In the genomic region with DNA sequence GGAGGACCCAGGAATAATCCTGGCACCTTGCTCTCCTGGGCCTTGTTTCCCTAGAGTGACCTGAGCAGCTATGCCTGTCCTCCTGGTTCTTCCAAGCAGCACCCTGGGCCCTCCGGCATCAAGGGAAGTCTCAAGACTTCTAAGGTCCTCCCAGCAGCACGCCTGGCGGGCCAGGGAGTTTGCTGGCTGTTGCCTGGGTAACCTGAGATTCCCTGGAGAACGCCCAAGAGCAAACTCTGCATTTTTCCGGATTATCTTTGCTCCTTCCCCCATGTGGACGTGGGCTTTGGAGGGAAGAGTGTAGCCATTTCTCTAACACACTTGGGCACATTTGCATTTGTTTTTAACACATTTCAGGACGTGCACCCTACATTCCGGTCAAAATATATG, we compare ENCODE assay signal across 10 cellular contexts.
DNase-seq lines count a peak whose midpoint lies in the region; TF ChIP-seq lines count a peak whose summit lies in the region.
"Had no signal": no experiment of that assay in that cellular context is flagged by ENCODE, and none has a peak within 500 bp of the region (broad histone marks: within the 10 kb centered on the region; RNA-seq: fewer than 3 reads in every experiment).

No MANE protein-coding gene starts in this region.

- H3K4me3 ChIP-seq in BLaER1, result no peak overlapping the region
- H3K4me3 ChIP-seq in fibroblast of villous mesenchyme (ENCODE audit: low read depth, low read length), result peak overlapping the region; percentile 12
- no peak overlapping the region for H3K4me3 ChIP-seq in osteoblast (ENCODE audit: insufficient read depth, low read length)
- H3K4me3 ChIP-seq in MM.1S (ENCODE audit: low read length), result no peak overlapping the region

- peak overlapping the region in 1 of 6 donors; percentile 39 for H3K27ac Mint-ChIP-seq in immature natural killer cell
- H3K27ac Mint-ChIP-seq: IgD-negative memory B cell had no signal

- H3F3A ChIP-seq in MM.1S (ENCODE audit: insufficient read depth, low read length), result no peaks in the 10 kb centered on the region

- peaks cover 12 to 21% of the 10 kb centered on the region in 2 donors for H3K4me1 Mint-ChIP-seq in immature natural killer cell

- no peaks in the 10 kb centered on the region for H3K9me2 ChIP-seq in MM.1S (replicated peaks; ENCODE audit: insufficient read depth, low read length)

- H3K4me3 Mint-ChIP-seq in immature natural killer cell, result no peak overlapping the region
- H3K4me3 Mint-ChIP-seq: IgD-negative memory B cell had no signal

- H2AFZ ChIP-seq in osteoblast (ENCODE audit: low read length), result no peak overlapping the region
- H2AFZ ChIP-seq in MM.1S (ENCODE audit: low read length), result no peak overlapping the region

- H3K36me3 ChIP-seq in BLaER1, result peaks cover 58% of the 10 kb centered on the region
- no peaks in the 10 kb centered on the region for H3K36me3 ChIP-seq in osteoblast (ENCODE audit: insufficient read depth, low read length)
- no peaks in the 10 kb centered on the region for H3K36me3 ChIP-seq in MM.1S (replicated peaks; ENCODE audit: insufficient read depth, low read length)

- H3K9me3 Mint-ChIP-seq in immature natural killer cell, result no peaks in the 10 kb centered on the region
- H3K9me3 Mint-ChIP-seq: activated T-helper 17 cell treated with anti-CD3 and anti-CD28 coated beads, Interleukin-2, amount 50 U/mL, for 72 hours; IgD-negative memory B cell had no signal

- H3K9ac ChIP-seq in BLaER1, result no peak overlapping the region
- H3K9ac ChIP-seq in MM.1S (ENCODE audit: low read length), result no peak overlapping the region

- H3K4me1 ChIP-seq in BLaER1, result peaks cover 54% of the 10 kb centered on the region
- peaks cover 12% of the 10 kb centered on the region for H3K4me1 ChIP-seq in osteoblast (ENCODE audit: insufficient read depth, low read length)
- no peaks in the 10 kb centered on the region for H3K4me1 ChIP-seq in MM.1S (ENCODE audit: low read length)

- no peaks in the 10 kb centered on the region for H3K9me3 ChIP-seq in BLaER1
- no peaks in the 10 kb centered on the region for H3K9me3 ChIP-seq in osteoblast (ENCODE audit: low read depth, low read length)
- no peaks in the 10 kb centered on the region for H3K9me3 ChIP-seq in MM.1S (replicated peaks; ENCODE audit: insufficient read depth, low read length)

- H3K27me3 Mint-ChIP-seq in immature natural killer cell (ENCODE audit: low read depth in 3 of 3), result no peaks in the 10 kb centered on the region
- H3K27me3 Mint-ChIP-seq: activated T-helper 17 cell treated with anti-CD3 and anti-CD28 coated beads, Interleukin-2, amount 50 U/mL, for 72 hours; IgD-negative memory B cell had no signal

- H3K27ac ChIP-seq in BLaER1 (no peak overlapping the region), osteoblast (ENCODE audit: low read depth, low read length) (peak overlapping the region; percentile 54), MM.1S (ENCODE audit: low read length) (no peak overlapping the region)

- H3K36me3 Mint-ChIP-seq in immature natural killer cell, result peaks cover 0 to 4% (median 1%) of the 10 kb centered on the region in 3 donors
- H3K36me3 Mint-ChIP-seq: IgD-negative memory B cell had no signal

- TF ChIP-seq CTCF in fibroblast of villous mesenchyme (IDR thresholded peaks at IDR 0.05; ENCODE audit: insufficient read depth, low read depth, low read length) (no peak), osteoblast (IDR thresholded peaks at IDR 0.05; ENCODE audit: extremely low read depth, low read depth, low read length) (no peak), MM.1S (IDR thresholded peaks at IDR 0.05; ENCODE audit: low read length) (no peak)

- no peaks in the 10 kb centered on the region for H3K79me2 ChIP-seq in osteoblast (ENCODE audit: insufficient read depth, low read length)
- no peaks in the 10 kb centered on the region for H3K79me2 ChIP-seq in MM.1S (ENCODE audit: low read length)

- DNase-seq in NCI-H82 (lab: John Stamatoyannopoulos, UW), result peak; percentile 80
- DNase-seq in fibroblast of villous mesenchyme (ENCODE audit: low read depth), result peak; percentile 93
- DNase-seq in osteoblast (ENCODE audit: insufficient read length, low spot score, missing footprints), result peak; percentile 86
- DNase-seq in MM.1S, result no peak
- DNase-seq in midbrain (lab: John Stamatoyannopoulos, UW), result no peak
- DNase-seq in NCI-H1417 treated with DMSO at 0.1 percent for 48 hours (lab: John Stamatoyannopoulos, UW), result no peak
- no peak for DNase-seq in immature natural killer cell

- peaks cover 89% of the 10 kb centered on the region for H4K20me1 ChIP-seq in BLaER1
- H4K20me1 ChIP-seq in osteoblast (ENCODE audit: insufficient read depth, low read length), result no peaks in the 10 kb centered on the region
- no peaks in the 10 kb centered on the region for H4K20me1 ChIP-seq in MM.1S (ENCODE audit: insufficient read depth, low read length)

- peak overlapping the region; percentile 33 for H3K4me2 ChIP-seq in BLaER1
- peak overlapping the region; percentile 42 for H3K4me2 ChIP-seq in osteoblast (ENCODE audit: insufficient read depth, low read length)
- H3K4me2 ChIP-seq in MM.1S (ENCODE audit: low read depth, low read length), result no peak overlapping the region

- no peaks in the 10 kb centered on the region for H3K27me3 ChIP-seq in BLaER1
- no peaks in the 10 kb centered on the region for H3K27me3 ChIP-seq in osteoblast (ENCODE audit: insufficient read depth, low read length)
- peaks cover 34% of the 10 kb centered on the region for H3K27me3 ChIP-seq in MM.1S (replicated peaks; ENCODE audit: insufficient read depth, low read length)

Comparison
In these comparisons a context has a peak if more than half of its experiments do, and no peak if none do; other contexts are left out.
1. DNase-seq: peak in NCI-H82 (single experiment), fibroblast of villous mesenchyme (single experiment) and osteoblast (single experiment); none in MM.1S (single experiment), midbrain (single experiment), NCI-H1417 treated with DMSO at 0.1 percent for 48 hours (single experiment) and immature natural killer cell (0 of 3).